10 cellular contexts compared by ENCODE assay signal in genomic region chr11:3290556-3290955, GRCh38. TPM values are rescaled to one million over a fixed set of nuclear protein-coding genes. Genes with fewer than 3 reads are reported as not detected.
"Had no signal": no experiment of that assay in that cellular context is flagged by ENCODE, and none has a peak within 500 bp of the region (broad histone marks: within the 10 kb centered on the region; RNA-seq: fewer than 3 reads in every experiment).

No MANE protein-coding gene starts in this region.

RNA-seq across cellular contexts. Expression of gene MRGPRE, which starts 58.3 kb away (rescaled TPM):
- total RNA-seq: activated B cell treated with CpG ODN at 0.5 μM for 24 hours; activated CD4-positive, alpha-beta memory T cell treated with anti-CD3 and anti-CD28 coated beads for 36 hours; activated CD4-positive, alpha-beta T cell treated with anti-CD3 and anti-CD28 coated beads, Interleukin-2, amount 10 ng/mL, durations not matched to agents 24 days and 14 days; activated CD8-positive, alpha-beta memory T cell treated with anti-CD3 and anti-CD28 coated beads, Interleukin-2, amount 10 ng/mL, durations not matched to agents 7 days and 5 days; activated CD8-positive, alpha-beta T cell treated with anti-CD3 and anti-CD28 coated beads, Interleukin-2, amount 10 ng/mL, durations not matched to agents 7 days and 5 days; activated naive CD8-positive, alpha-beta T cell treated with anti-CD3 and anti-CD28 coated beads, Interleukin-2, amount 10 ng/mL, durations not matched to agents 7 days and 5 days; activated T-helper 2 cell treated with anti-CD3 and anti-CD28 coated beads, Interferon-gamma antibody, Interleukin-2, Interleukin-4, amounts not matched to agents 10 μg/mL and 5 μg/mL and 100 μg/mL, durations not matched to agents 14 hours and 24 hours and 36 hours; ascending aorta; bronchial epithelial cell; cardiac muscle cell had no signal
- polyA plus RNA-seq: cardiac muscle cell had no signal
